8 cellular contexts compared by ENCODE assay signal in genomic region chr17:2181206-2181983, GRCh38.
DNase-seq lines count a peak whose midpoint lies in the region; ATAC-seq and TF ChIP-seq lines count a peak whose summit lies in the region.

No MANE protein-coding gene starts in this region.

- peak; percentile 63 for ATAC-seq in Right ventricle myocardium superior (ENCODE audit: poor library complexity)
- no peak for ATAC-seq in HG03280 (IDR thresholded peaks at IDR 0.05; ENCODE audit: unreplicated experiment)
- no peak for ATAC-seq in activated naive CD4-positive, alpha-beta T cell treated with anti-CD3 and anti-CD28 coated beads, Interleukin-2, amount 50 U/mL, for 72 hours

- intact Hi-C loops in Right ventricle myocardium superior (cut with DNase I), result no loop called here
- intact Hi-C loops in ovary (cut with DNase I), result loop anchor here in 1 of 4 donors (2.0 kb wide), 1 partner anchor 55 kb away; no protein-coding TSS in a partner anchor

- TF ChIP-seq POLR2A in ovary (IDR thresholded peaks at IDR 0.05), result no peak

- H3K27me3 ChIP-seq in ovary, result no peaks in the 10 kb centered on the region

- 4 to 7% (median 6%) methylated on average over 15 of the region's 15 CpGs for WGBS in ovary, 3 donors

- peak overlapping the region in 1 of 2 donors; percentile 85 for H3K27ac ChIP-seq in ovary

- no peak for TF ChIP-seq EP300 in ovary (IDR thresholded peaks at IDR 0.05)

- H3K36me3 Mint-ChIP-seq in activated naive CD4-positive, alpha-beta T cell treated with anti-CD3 and anti-CD28 coated beads, Interleukin-2, amount 50 U/mL, for 72 hours, result peaks cover 10 to 15% of the 10 kb centered on the region in 2 donors

- peak overlapping the region in 1 of 2 donors; percentile 46 for H3K27ac Mint-ChIP-seq in activated naive CD4-positive, alpha-beta T cell treated with anti-CD3 and anti-CD28 coated beads, Interleukin-2, amount 50 U/mL, for 72 hours

- no peaks in the 10 kb centered on the region for H3K9me3 ChIP-seq in ovary

- TF ChIP-seq CTCF in AG09319 (IDR thresholded peaks at IDR 0.05; ENCODE audit: low read depth, low read length) (no peak), WI38 (IDR thresholded peaks at IDR 0.05; ENCODE audit: low read depth, low read length) (no peak), ovary (IDR thresholded peaks at IDR 0.05) (no peak)

- H3K36me3 ChIP-seq in ovary, result no peaks in the 10 kb centered on the region

- H3K4me3 ChIP-seq in WI38 (ENCODE audit: low read depth, low read length) (0 out of 2 replicates have a peak overlapping the region, but pooled peaks have one; percentile 3), ovary (no peak overlapping the region)

- no peaks in the 10 kb centered on the region for H3K9me3 Mint-ChIP-seq in activated naive CD4-positive, alpha-beta T cell treated with anti-CD3 and anti-CD28 coated beads, Interleukin-2, amount 50 U/mL, for 72 hours

- DNase-seq in AG09319 (ENCODE audit: extremely low read depth, low read depth) (peak; percentile 93), Right ventricle myocardium superior (peak; percentile 86), ovary (peak; percentile 69 to 82 (median 77)), SK-N-DZ (ENCODE audit: low spot score) (no peak)
- DNase-seq in activated naive CD4-positive, alpha-beta T cell treated with anti-CD3 and anti-CD28 coated beads, Interleukin-2, amount 50 U/mL, for 72 hours (ENCODE audit: low spot score in 2 of 2), result no peak
- no peak for DNase-seq in activated CD4-positive, alpha-beta T cell treated with anti-CD3 and anti-CD28 coated beads, Interleukin-2, amount 50 U/mL, for 4 hours

- H3K4me1 ChIP-seq in ovary (ENCODE audit: insufficient read depth), result peaks cover 50% of the 10 kb centered on the region

Comparison
In these comparisons a context has a peak if more than half of its experiments do, and no peak if none do; other contexts are left out.
1. DNase-seq: peak in AG09319 (single experiment), Right ventricle myocardium superior (single experiment) and ovary (5 of 5); none in SK-N-DZ (single experiment), activated naive CD4-positive, alpha-beta T cell treated with anti-CD3 and anti-CD28 coated beads, Interleukin-2, amount 50 U/mL, for 72 hours (0 of 2) and activated CD4-positive, alpha-beta T cell treated with anti-CD3 and anti-CD28 coated beads, Interleukin-2, amount 50 U/mL, for 4 hours (0 of 2).